1 cellular context compared by ENCODE assay signal in genomic region chr12:4293942-4294505, GRCh38.
TF ChIP-seq lines count a peak whose summit lies in the region.

No MANE protein-coding gene starts in this region.

TF ChIP-seq in WTC11, 78 proteins besides CTCF, POLR2A, EP300 and RAD21 (continued from another document):
- TF ChIP-seq, protein P1, sequence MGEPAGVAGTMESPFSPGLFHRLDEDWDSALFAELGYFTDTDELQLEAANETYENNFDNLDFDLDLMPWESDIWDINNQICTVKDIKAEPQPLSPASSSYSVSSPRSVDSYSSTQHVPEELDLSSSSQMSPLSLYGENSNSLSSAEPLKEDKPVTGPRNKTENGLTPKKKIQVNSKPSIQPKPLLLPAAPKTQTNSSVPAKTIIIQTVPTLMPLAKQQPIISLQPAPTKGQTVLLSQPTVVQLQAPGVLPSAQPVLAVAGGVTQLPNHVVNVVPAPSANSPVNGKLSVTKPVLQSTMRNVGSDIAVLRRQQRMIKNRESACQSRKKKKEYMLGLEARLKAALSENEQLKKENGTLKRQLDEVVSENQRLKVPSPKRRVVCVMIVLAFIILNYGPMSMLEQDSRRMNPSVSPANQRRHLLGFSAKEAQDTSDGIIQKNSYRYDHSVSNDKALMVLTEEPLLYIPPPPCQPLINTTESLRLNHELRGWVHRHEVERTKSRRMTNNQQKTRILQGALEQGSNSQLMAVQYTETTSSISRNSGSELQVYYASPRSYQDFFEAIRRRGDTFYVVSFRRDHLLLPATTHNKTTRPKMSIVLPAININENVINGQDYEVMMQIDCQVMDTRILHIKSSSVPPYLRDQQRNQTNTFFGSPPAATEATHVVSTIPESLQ (CRISPR knock-in tag; IDR thresholded peaks at IDR 0.05) = no peak
- TF ChIP-seq ZMAT4 (CRISPR knock-in tag; IDR thresholded peaks at IDR 0.05) (no peak), ZNF281 (CRISPR knock-in tag; IDR thresholded peaks at IDR 0.05) (no peak), CREB1 (CRISPR knock-in tag; IDR thresholded peaks at IDR 0.05) (no peak), ESRRA (CRISPR knock-in tag; IDR thresholded peaks at IDR 0.05; ENCODE audit: borderline replicate concordance) (no peak), ZNF671 (CRISPR knock-in tag; IDR thresholded peaks at IDR 0.05) (no peak), PRDM15 (CRISPR knock-in tag; IDR thresholded peaks at IDR 0.05) (no peak), USF2 (CRISPR knock-in tag; IDR thresholded peaks at IDR 0.05) (no peak), NFATC4 (CRISPR knock-in tag; IDR thresholded peaks at IDR 0.05) (no peak), MXD4 (CRISPR knock-in tag; IDR thresholded peaks at IDR 0.05; ENCODE audit: borderline replicate concordance) (no peak), ZBTB43 (CRISPR knock-in tag; IDR thresholded peaks at IDR 0.05) (no peak)
- TF ChIP-seq, protein P2, sequence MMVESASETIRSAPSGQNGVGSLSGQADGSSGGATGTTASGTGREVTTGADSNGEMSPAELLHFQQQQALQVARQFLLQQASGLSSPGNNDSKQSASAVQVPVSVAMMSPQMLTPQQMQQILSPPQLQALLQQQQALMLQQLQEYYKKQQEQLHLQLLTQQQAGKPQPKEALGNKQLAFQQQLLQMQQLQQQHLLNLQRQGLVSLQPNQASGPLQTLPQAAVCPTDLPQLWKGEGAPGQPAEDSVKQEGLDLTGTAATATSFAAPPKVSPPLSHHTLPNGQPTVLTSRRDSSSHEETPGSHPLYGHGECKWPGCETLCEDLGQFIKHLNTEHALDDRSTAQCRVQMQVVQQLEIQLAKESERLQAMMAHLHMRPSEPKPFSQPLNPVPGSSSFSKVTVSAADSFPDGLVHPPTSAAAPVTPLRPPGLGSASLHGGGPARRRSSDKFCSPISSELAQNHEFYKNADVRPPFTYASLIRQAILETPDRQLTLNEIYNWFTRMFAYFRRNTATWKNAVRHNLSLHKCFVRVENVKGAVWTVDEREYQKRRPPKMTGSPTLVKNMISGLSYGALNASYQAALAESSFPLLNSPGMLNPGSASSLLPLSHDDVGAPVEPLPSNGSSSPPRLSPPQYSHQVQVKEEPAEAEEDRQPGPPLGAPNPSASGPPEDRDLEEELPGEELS (CRISPR knock-in tag; IDR thresholded peaks at IDR 0.05) = no peak
